ENCODE assay signal across 37 cellular contexts in the genomic region with DNA sequence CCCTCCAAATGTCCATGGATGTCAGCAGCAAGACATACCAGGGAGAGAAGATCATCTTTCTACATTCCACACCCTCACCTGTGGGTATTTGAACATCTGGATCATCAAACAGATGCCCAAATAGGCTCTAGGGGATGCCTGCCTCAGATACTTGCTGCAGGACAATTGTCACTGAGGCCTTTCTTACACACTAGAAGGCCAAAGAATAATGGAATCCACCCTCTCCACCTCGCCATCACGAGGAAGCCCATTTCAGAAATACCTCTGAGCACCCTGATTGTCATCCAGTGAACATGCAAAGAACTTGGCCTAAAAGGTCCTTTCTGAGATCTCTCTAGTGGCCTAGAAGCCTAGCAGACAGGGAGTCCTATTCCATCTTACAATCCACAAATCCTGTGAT. TPM values are rescaled to one million over a fixed set of nuclear protein-coding genes. Genes with fewer than 3 reads are reported as not detected.
"Had no signal": no experiment of that assay in that cellular context is flagged by ENCODE, and none has a peak within 500 bp of the region (broad histone marks: within the 10 kb centered on the region; RNA-seq: fewer than 3 reads in every experiment).

No MANE protein-coding gene starts in this region.

- H3K4me2 ChIP-seq: KMS-11 had no signal

- H3K27ac ChIP-seq: KMS-11 had no signal

- DNase-seq: Karpas-422, Kasumi-1, KG1, MG63, MM.1S, MV-4-11, NCI-H1048, NCI-H1092, NCI-H1092 treated with DMSO at 0.1 percent for 48 hours, NCI-H1105, NCI-H1105 treated with DMSO at 0.1 percent for 48 hours, NCI-H1417, NCI-H1417 treated with DMSO at 0.1 percent for 48 hours, NCI-H1436, NCI-H1436 treated with DMSO at 0.1 percent for 48 hours, NCI-H146, NCI-H1694, NCI-H1694 treated with DMSO at 0.1 percent for 48 hours, NCI-H187, NCI-H187 treated with DMSO at 0.1 percent for 48 hours, NCI-H1930, NCI-H2029, NCI-H2029 treated with DMSO at 0.1 percent for 48 hours, NCI-H2081, NCI-H2081 treated with DMSO at 0.1 percent for 48 hours, NCI-H2107, NCI-H2171, NCI-H2171 treated with DMSO at 0.1 percent for 48 hours, NCI-H2227 treated with DMSO at 0.1 percent for 48 hours, NCI-H226, NCI-H345, NCI-H446, NCI-H446 treated with DMSO at 0.1 percent for 48 hours had no signal

- H3K27me3 ChIP-seq: MG63 had no signal

- H3K9me3 ChIP-seq: MG63 had no signal

- H3K36me3 ChIP-seq: MG63 had no signal

- H3K4me3 ChIP-seq: MG63 had no signal

- H3K9ac ChIP-seq: KMS-11 had no signal

RNA-seq across cellular contexts. Expression of gene KIAA1210, which starts 6.9 kb away (rescaled TPM):
- total RNA-seq: LHCN-M2, MCF 10A, NCI-H460 had no signal
